14 cellular contexts compared by ENCODE assay signal in genomic region chr2:1564506-1564905, GRCh38.
DNase-seq lines count a peak whose midpoint lies in the region; ATAC-seq, FAIRE-seq and TF ChIP-seq lines count a peak whose summit lies in the region.
"Had no signal": no experiment of that assay in that cellular context is flagged by ENCODE, and none has a peak within 500 bp of the region (broad histone marks: within the 10 kb centered on the region; RNA-seq: fewer than 3 reads in every experiment).

No MANE protein-coding gene starts in this region.

- no peak overlapping the region for H2AFZ ChIP-seq in smooth muscle cell (ENCODE audit: low read depth)

- POLR2A ChIA-PET in HEK293T (lab: Yijun Ruan, JAX): no interaction called here

- no peak overlapping the region for H3K27ac ChIP-seq in smooth muscle cell (ENCODE audit: low read depth)
- H3K27ac ChIP-seq: RWPE1 had no signal

- ATAC-seq in activated T-cell treated with anti-CD3 and anti-CD28 coated beads, Interleukin-2, amount 50 U/mL, for 72 hours (replicated peaks in 1 of 2): no peak
- ATAC-seq in activated naive CD4-positive, alpha-beta T cell treated with anti-CD3 and anti-CD28 coated beads, Interleukin-2, amount 50 U/mL, for 72 hours: peak; percentile 26 to 41
- ATAC-seq in natural killer cell: peak in 2 of 3 donors; percentile 35 to 69
- ATAC-seq: GM12878 had no signal

- H3K4me3 Mint-ChIP-seq in activated T-cell treated with anti-CD3 and anti-CD28 coated beads, Interleukin-2, amount 50 U/mL, for 72 hours: no peak overlapping the region
- H3K4me3 Mint-ChIP-seq in natural killer cell: peak overlapping the region; percentile 42

- H3K9me3 ChIP-seq in smooth muscle cell (replicated peaks; ENCODE audit: low read depth): no peaks in the 10 kb centered on the region

- TF ChIP-seq CTCF in natural killer cell (IDR thresholded peaks at IDR 0.05) (no peak), smooth muscle cell (IDR thresholded peaks at IDR 0.05; ENCODE audit: borderline replicate concordance, insufficient read depth, poor library complexity, severe bottlenecking) (no peak)

- H3K27me3 ChIP-seq in smooth muscle cell (ENCODE audit: low read depth): no peaks in the 10 kb centered on the region

- peaks cover 3 to 4% of the 10 kb centered on the region in 2 donors for H3K36me3 Mint-ChIP-seq in activated T-cell treated with anti-CD3 and anti-CD28 coated beads, Interleukin-2, amount 50 U/mL, for 72 hours (ENCODE audit: insufficient read depth in 2 of 2)
- H3K36me3 Mint-ChIP-seq in activated naive CD4-positive, alpha-beta T cell treated with anti-CD3 and anti-CD28 coated beads, Interleukin-2, amount 50 U/mL, for 72 hours: peaks cover 0 to 13% of the 10 kb centered on the region in 2 donors
- H3K36me3 Mint-ChIP-seq in natural killer cell: no peaks in the 10 kb centered on the region

- no peak overlapping the region for H3K4me2 ChIP-seq in smooth muscle cell

- peak; percentile 72 for FAIRE-seq in HTR-8/SVneo (lab: Jason Lieb, UNC)
- FAIRE-seq: GM12878, urothelium cell line had no signal

- H3K4me1 Mint-ChIP-seq in activated T-cell treated with anti-CD3 and anti-CD28 coated beads, Interleukin-2, amount 50 U/mL, for 72 hours (ENCODE audit: low read depth): peaks cover 11% of the 10 kb centered on the region
- H3K4me1 Mint-ChIP-seq in natural killer cell: peaks cover 19 to 23% of the 10 kb centered on the region in 2 donors

- no peaks in the 10 kb centered on the region for H3K27me3 Mint-ChIP-seq in activated T-cell treated with anti-CD3 and anti-CD28 coated beads, Interleukin-2, amount 50 U/mL, for 72 hours (ENCODE audit: low read depth)
- peaks cover 0 to 5% of the 10 kb centered on the region in 2 donors for H3K27me3 Mint-ChIP-seq in natural killer cell (ENCODE audit: low read depth in 2 of 2)

- H3K9ac ChIP-seq in smooth muscle cell (ENCODE audit: low read depth): no peak overlapping the region

- H3K27ac Mint-ChIP-seq in activated T-cell treated with anti-CD3 and anti-CD28 coated beads, Interleukin-2, amount 50 U/mL, for 72 hours: no peak overlapping the region
- no peak overlapping the region for H3K27ac Mint-ChIP-seq in activated naive CD4-positive, alpha-beta T cell treated with anti-CD3 and anti-CD28 coated beads, Interleukin-2, amount 50 U/mL, for 72 hours
- no peak overlapping the region for H3K27ac Mint-ChIP-seq in natural killer cell

- CTCF ChIA-PET in HEK293T (lab: Yijun Ruan, JAX): no interaction called here

- WGBS in smooth muscle cell (ENCODE audit: low lambda C conversion rate): 83% methylated on average over 13 of the region's 13 CpGs

- no peaks in the 10 kb centered on the region for H3K4me1 ChIP-seq in smooth muscle cell (ENCODE audit: low read depth)

- intact Hi-C loops in natural killer cell (cut with micrococcal nuclease): no loop called here

- no peaks in the 10 kb centered on the region for H4K20me1 ChIP-seq in smooth muscle cell (ENCODE audit: low read depth)

- H3F3A ChIP-seq in smooth muscle cell (ENCODE audit: low read depth): no peaks in the 10 kb centered on the region

- H3K4me3 ChIP-seq in smooth muscle cell: no peak overlapping the region
- H3K4me3 ChIP-seq: GM12878 had no signal

- H3K9me3 Mint-ChIP-seq in activated T-cell treated with anti-CD3 and anti-CD28 coated beads, Interleukin-2, amount 50 U/mL, for 72 hours: peaks cover 8 to 14% of the 10 kb centered on the region in 2 donors
- H3K9me3 Mint-ChIP-seq in activated naive CD4-positive, alpha-beta T cell treated with anti-CD3 and anti-CD28 coated beads, Interleukin-2, amount 50 U/mL, for 72 hours: peaks cover 15 to 21% of the 10 kb centered on the region in 2 donors
- peaks cover 0 to 4% of the 10 kb centered on the region in 2 donors for H3K9me3 Mint-ChIP-seq in natural killer cell

- H3K79me2 ChIP-seq in smooth muscle cell (ENCODE audit: low read depth): no peaks in the 10 kb centered on the region

- DNase-seq in activated T-cell treated with anti-CD3 and anti-CD28 coated beads for 48 hours (ENCODE audit: low read depth) (peak; percentile 6), HTR-8/SVneo (ENCODE audit: insufficient read length, low spot score) (no peak), natural killer cell (no peak), smooth muscle cell (lab: John Stamatoyannopoulos, UW; ENCODE audit: unreplicated experiment) (no peak), NCI-H187 (lab: John Stamatoyannopoulos, UW) (no peak), HEK293T (ENCODE audit: extremely low spot score) (no peak)
- DNase-seq in activated T-cell treated with anti-CD3 and anti-CD28 coated beads, Interleukin-2, amount 50 U/mL, for 72 hours: no peak
- DNase-seq in activated naive CD4-positive, alpha-beta T cell treated with anti-CD3 and anti-CD28 coated beads, Interleukin-2, amount 50 U/mL, for 72 hours (ENCODE audit: low spot score in 2 of 2): no peak
- DNase-seq: ACHN, anterior cingulate cortex, NCI-H1105 treated with DMSO at 0.1 percent for 48 hours had no signal

- no peaks in the 10 kb centered on the region for H3K36me3 ChIP-seq in smooth muscle cell (ENCODE audit: low read depth)

TF ChIP-seq in HEK293T, 16 proteins besides CTCF, POLR2A, EP300 and RAD21:
- no peak for TF ChIP-seq NFRKB (IDR thresholded peaks at IDR 0.05)
- no peak for TF ChIP-seq SUZ12 (IDR thresholded peaks at IDR 0.05)
- TF ChIP-seq TARDBP (IDR thresholded peaks at IDR 0.05): no peak
- no peak for TF ChIP-seq L3MBTL2 (conservative IDR thresholded peaks at IDR 0.05)
- no peak for TF ChIP-seq ARNT (IDR thresholded peaks at IDR 0.05)
- no peak for TF ChIP-seq HDGF (IDR thresholded peaks at IDR 0.05; ENCODE audit: borderline replicate concordance)

Comparison
In these comparisons a context has a peak if more than half of its experiments do, and no peak if none do; other contexts are left out.
1. ATAC-seq: peak in activated naive CD4-positive, alpha-beta T cell treated with anti-CD3 and anti-CD28 coated beads, Interleukin-2, amount 50 U/mL, for 72 hours (2 of 2) and natural killer cell (2 of 3); none in activated T-cell treated with anti-CD3 and anti-CD28 coated beads, Interleukin-2, amount 50 U/mL, for 72 hours (0 of 2).